ENCODE assay signal across 22 cellular contexts in the genomic region with DNA sequence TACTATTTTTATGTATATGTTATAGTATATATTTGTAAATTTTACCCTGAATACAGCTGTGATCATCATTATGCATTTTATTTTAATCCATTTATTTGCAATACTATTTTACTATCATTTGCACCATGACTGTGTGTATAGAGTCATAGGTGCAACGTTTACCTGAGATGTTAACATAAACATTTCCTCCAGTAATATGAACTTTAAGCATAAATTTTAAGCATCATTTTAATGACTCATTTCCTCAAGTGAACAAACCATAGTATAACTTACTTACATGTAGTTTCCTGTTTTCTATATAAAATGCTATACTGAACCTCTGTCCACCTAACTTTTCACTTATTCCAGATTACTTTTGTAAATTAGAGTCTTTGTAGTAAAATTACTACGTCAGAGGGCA.
DNase-seq lines count a peak whose midpoint lies in the region; ATAC-seq and TF ChIP-seq lines count a peak whose summit lies in the region.
"Had no signal": no experiment of that assay in that cellular context is flagged by ENCODE, and none has a peak within 500 bp of the region (broad histone marks: within the 10 kb centered on the region; RNA-seq: fewer than 3 reads in every experiment).

No MANE protein-coding gene starts in this region.

- H3K27me3 ChIP-seq in osteoblast (ENCODE audit: insufficient read depth, low read length): no peaks in the 10 kb centered on the region
- H3K27me3 ChIP-seq: dorsolateral prefrontal cortex, tibial nerve had no signal

- TF ChIP-seq CTCF in natural killer cell (IDR thresholded peaks at IDR 0.05) (no peak), osteoblast (IDR thresholded peaks at IDR 0.05; ENCODE audit: extremely low read depth, low read depth, low read length) (no peak)

- ATAC-seq in natural killer cell treated with Interleukin-12 subunit alpha and Interleukin-12 subunit beta and Interleukin-15 and Interleukin-18, amount 100 ng/mL, for 72 hours: no peak
- ATAC-seq in natural killer cell: no peak
- no peak for ATAC-seq in activated naive CD8-positive, alpha-beta T cell treated with anti-CD3 and anti-CD28 coated beads, Interleukin-2, amount 10 ng/mL, durations not matched to agents 7 days and 5 days (ENCODE audit: low read depth)
- ATAC-seq in stimulated activated effector memory CD8-positive, alpha-beta T cell treated with anti-CD3 and anti-CD28 coated beads, Interleukin-12 subunit alpha, Interleukin-12 subunit beta, amount 100 ng/mL, for 72 hours: no peak
- no peak for ATAC-seq in left colon
- ATAC-seq: activated naive CD4-positive, alpha-beta T cell treated with anti-CD3 and anti-CD28 coated beads, Interleukin-2, amount 50 U/mL, for 72 hours had no signal

- H3K27ac Mint-ChIP-seq in T-helper 1 cell treated with Interleukin-12 subunit alpha and Interleukin-12 subunit beta and Interleukin-4 antibody, amounts not matched to agents 30 μg/mL and 1 μg/mL, for 36 hours: peak overlapping the region; percentile 67
- peak overlapping the region; percentile 22 to 65 for H3K27ac Mint-ChIP-seq in natural killer cell treated with Interleukin-12 subunit alpha and Interleukin-12 subunit beta and Interleukin-15 and Interleukin-18, amount 100 ng/mL, for 72 hours
- H3K27ac Mint-ChIP-seq in natural killer cell: peak overlapping the region in 1 of 2 donors; percentile 55
- peak overlapping the region; percentile 79 for H3K27ac Mint-ChIP-seq in activated naive CD8-positive, alpha-beta T cell treated with anti-CD3 and anti-CD28 coated beads, Interleukin-2, amount 10 ng/mL, durations not matched to agents 7 days and 5 days
- peak overlapping the region; percentile 82 for H3K27ac Mint-ChIP-seq in stimulated activated effector memory CD8-positive, alpha-beta T cell treated with anti-CD3 and anti-CD28 coated beads, Interleukin-12 subunit alpha, Interleukin-12 subunit beta, amount 100 ng/mL, for 72 hours
- H3K27ac Mint-ChIP-seq: nephron had no signal

- intact Hi-C loops in natural killer cell (cut with micrococcal nuclease) (no loop called here), left colon (cut with DNase I, micrococcal nuclease) (no loop called here)

- peaks cover 14% of the 10 kb centered on the region for H3K9me3 Mint-ChIP-seq in T-helper 1 cell treated with Interleukin-12 subunit alpha and Interleukin-12 subunit beta and Interleukin-4 antibody, amounts not matched to agents 30 μg/mL and 1 μg/mL, for 36 hours
- no peaks in the 10 kb centered on the region for H3K9me3 Mint-ChIP-seq in natural killer cell treated with Interleukin-12 subunit alpha and Interleukin-12 subunit beta and Interleukin-15 and Interleukin-18, amount 100 ng/mL, for 72 hours
- no peaks in the 10 kb centered on the region for H3K9me3 Mint-ChIP-seq in natural killer cell
- no peaks in the 10 kb centered on the region for H3K9me3 Mint-ChIP-seq in activated naive CD8-positive, alpha-beta T cell treated with anti-CD3 and anti-CD28 coated beads, Interleukin-2, amount 10 ng/mL, durations not matched to agents 7 days and 5 days
- no peaks in the 10 kb centered on the region for H3K9me3 Mint-ChIP-seq in stimulated activated effector memory CD8-positive, alpha-beta T cell treated with anti-CD3 and anti-CD28 coated beads, Interleukin-12 subunit alpha, Interleukin-12 subunit beta, amount 100 ng/mL, for 72 hours
- H3K9me3 Mint-ChIP-seq: activated naive CD4-positive, alpha-beta T cell treated with anti-CD3 and anti-CD28 coated beads, Interleukin-2, amount 50 U/mL, for 72 hours had no signal

- H3K27ac ChIP-seq in osteoblast (ENCODE audit: low read depth, low read length): no peak overlapping the region
- H3K27ac ChIP-seq: 22Rv1, C4-2B, dorsolateral prefrontal cortex, GM23248, KMS-11, tibial nerve had no signal

- H3K36me3 ChIP-seq in osteoblast (ENCODE audit: insufficient read depth, low read length): peaks cover 26% of the 10 kb centered on the region

- no peaks in the 10 kb centered on the region for H3K27me3 Mint-ChIP-seq in T-helper 1 cell treated with Interleukin-12 subunit alpha and Interleukin-12 subunit beta and Interleukin-4 antibody, amounts not matched to agents 30 μg/mL and 1 μg/mL, for 36 hours (ENCODE audit: low read depth)
- no peaks in the 10 kb centered on the region for H3K27me3 Mint-ChIP-seq in natural killer cell treated with Interleukin-12 subunit alpha and Interleukin-12 subunit beta and Interleukin-15 and Interleukin-18, amount 100 ng/mL, for 72 hours
- no peaks in the 10 kb centered on the region for H3K27me3 Mint-ChIP-seq in natural killer cell (ENCODE audit: low read depth in 2 of 2)
- no peaks in the 10 kb centered on the region for H3K27me3 Mint-ChIP-seq in activated naive CD8-positive, alpha-beta T cell treated with anti-CD3 and anti-CD28 coated beads, Interleukin-2, amount 10 ng/mL, durations not matched to agents 7 days and 5 days

- H3K36me3 Mint-ChIP-seq in T-helper 1 cell treated with Interleukin-12 subunit alpha and Interleukin-12 subunit beta and Interleukin-4 antibody, amounts not matched to agents 30 μg/mL and 1 μg/mL, for 36 hours (ENCODE audit: low read depth): peaks cover 86% of the 10 kb centered on the region
- peaks cover 72% of the 10 kb centered on the region for H3K36me3 Mint-ChIP-seq in natural killer cell treated with Interleukin-12 subunit alpha and Interleukin-12 subunit beta and Interleukin-15 and Interleukin-18, amount 100 ng/mL, for 72 hours
- peaks cover 49% of the 10 kb centered on the region for H3K36me3 Mint-ChIP-seq in natural killer cell
- H3K36me3 Mint-ChIP-seq in activated naive CD8-positive, alpha-beta T cell treated with anti-CD3 and anti-CD28 coated beads, Interleukin-2, amount 10 ng/mL, durations not matched to agents 7 days and 5 days: peaks cover 81% of the 10 kb centered on the region
- peaks cover 100% of the 10 kb centered on the region for H3K36me3 Mint-ChIP-seq in stimulated activated effector memory CD8-positive, alpha-beta T cell treated with anti-CD3 and anti-CD28 coated beads, Interleukin-12 subunit alpha, Interleukin-12 subunit beta, amount 100 ng/mL, for 72 hours

- H2AFZ ChIP-seq in osteoblast (ENCODE audit: low read length): no peak overlapping the region
- H2AFZ ChIP-seq: GM23248 had no signal

- no peaks in the 10 kb centered on the region for H4K20me1 ChIP-seq in osteoblast (ENCODE audit: insufficient read depth, low read length)

- H3K4me1 ChIP-seq in osteoblast (ENCODE audit: insufficient read depth, low read length): peaks cover 9% of the 10 kb centered on the region
- H3K4me1 ChIP-seq: tibial nerve had no signal

- DNase-seq in T-helper 1 cell: no peak
- no peak for DNase-seq in natural killer cell treated with Interleukin-12 subunit alpha and Interleukin-12 subunit beta and Interleukin-15 and Interleukin-18, amount 100 ng/mL, for 72 hours (ENCODE audit: low spot score)
- DNase-seq in natural killer cell: no peak
- no peak for DNase-seq in activated naive CD8-positive, alpha-beta T cell treated with anti-CD3 and anti-CD28 coated beads, Interleukin-2, amount 10 ng/mL, durations not matched to agents 7 days and 5 days
- DNase-seq in stimulated activated effector memory CD8-positive, alpha-beta T cell treated with anti-CD3 and anti-CD28 coated beads, Interleukin-12 subunit alpha, Interleukin-12 subunit beta, amount 100 ng/mL, for 72 hours (ENCODE audit: low spot score in 2 of 2): no peak
- no peak for DNase-seq in osteoblast (ENCODE audit: insufficient read length, low spot score, missing footprints)
- DNase-seq in left colon: no peak
- DNase-seq: activated CD4-positive, alpha-beta T cell treated with anti-CD3 and anti-CD28 coated beads for 48 hours; cerebellar nuclear complex; dorsolateral prefrontal cortex; EL; GM23248; midbrain; NCI-H1436; NCI-H82 had no signal

- H3K4me3 ChIP-seq in osteoblast (ENCODE audit: insufficient read depth, low read length): no peak overlapping the region
- H3K4me3 ChIP-seq: dorsolateral prefrontal cortex, GM23248, tibial nerve had no signal

- no peak overlapping the region for H3K4me3 Mint-ChIP-seq in T-helper 1 cell treated with Interleukin-12 subunit alpha and Interleukin-12 subunit beta and Interleukin-4 antibody, amounts not matched to agents 30 μg/mL and 1 μg/mL, for 36 hours
- no peak overlapping the region for H3K4me3 Mint-ChIP-seq in natural killer cell treated with Interleukin-12 subunit alpha and Interleukin-12 subunit beta and Interleukin-15 and Interleukin-18, amount 100 ng/mL, for 72 hours
- no peak overlapping the region for H3K4me3 Mint-ChIP-seq in natural killer cell
- H3K4me3 Mint-ChIP-seq in activated naive CD8-positive, alpha-beta T cell treated with anti-CD3 and anti-CD28 coated beads, Interleukin-2, amount 10 ng/mL, durations not matched to agents 7 days and 5 days: peak overlapping the region; percentile 38
- no peak overlapping the region for H3K4me3 Mint-ChIP-seq in stimulated activated effector memory CD8-positive, alpha-beta T cell treated with anti-CD3 and anti-CD28 coated beads, Interleukin-12 subunit alpha, Interleukin-12 subunit beta, amount 100 ng/mL, for 72 hours
- H3K4me3 Mint-ChIP-seq: nephron had no signal

- no peaks in the 10 kb centered on the region for H3K9me3 ChIP-seq in osteoblast (ENCODE audit: low read depth, low read length)

- H3K4me1 Mint-ChIP-seq in T-helper 1 cell treated with Interleukin-12 subunit alpha and Interleukin-12 subunit beta and Interleukin-4 antibody, amounts not matched to agents 30 μg/mL and 1 μg/mL, for 36 hours (ENCODE audit: low read depth): peaks cover 84% of the 10 kb centered on the region
- H3K4me1 Mint-ChIP-seq in natural killer cell treated with Interleukin-12 subunit alpha and Interleukin-12 subunit beta and Interleukin-15 and Interleukin-18, amount 100 ng/mL, for 72 hours (ENCODE audit: low read depth in 2 of 2): peaks cover 64 to 75% of the 10 kb centered on the region in 2 donors
- peaks cover 35 to 38% of the 10 kb centered on the region in 2 donors for H3K4me1 Mint-ChIP-seq in natural killer cell
- peaks cover 81% of the 10 kb centered on the region for H3K4me1 Mint-ChIP-seq in activated naive CD8-positive, alpha-beta T cell treated with anti-CD3 and anti-CD28 coated beads, Interleukin-2, amount 10 ng/mL, durations not matched to agents 7 days and 5 days
- peaks cover 86% of the 10 kb centered on the region for H3K4me1 Mint-ChIP-seq in stimulated activated effector memory CD8-positive, alpha-beta T cell treated with anti-CD3 and anti-CD28 coated beads, Interleukin-12 subunit alpha, Interleukin-12 subunit beta, amount 100 ng/mL, for 72 hours

- H3K4me2 ChIP-seq in osteoblast (ENCODE audit: insufficient read depth, low read length): no peak overlapping the region
- H3K4me2 ChIP-seq: KMS-11 had no signal

- POLR2A ChIA-PET in activated naive CD8-positive, alpha-beta T cell treated with anti-CD3 and anti-CD28 coated beads, Interleukin-2, amount 10 ng/mL, durations not matched to agents 7 days and 5 days (lab: Charles Lee): no interaction called here

- H3K79me2 ChIP-seq in osteoblast (ENCODE audit: insufficient read depth, low read length): no peaks in the 10 kb centered on the region
